ENCODE assay signal across 23 cellular contexts in genomic region chr7:54477083-54477482, GRCh38.
DNase-seq lines count a peak whose midpoint lies in the region; ATAC-seq, FAIRE-seq and TF ChIP-seq lines count a peak whose summit lies in the region.
"Had no signal": no experiment of that assay in that cellular context is flagged by ENCODE, and none has a peak within 500 bp of the region (broad histone marks: within the 10 kb centered on the region; RNA-seq: fewer than 3 reads in every experiment).

No MANE protein-coding gene starts in this region.

- peaks cover 3% of the 10 kb centered on the region for H3K9me3 Mint-ChIP-seq in Calu3 (ENCODE audit: low read depth, unreplicated experiment)
- H3K9me3 Mint-ChIP-seq in chondrocyte (ENCODE audit: low read depth) = peaks cover 3% of the 10 kb centered on the region
- peaks cover 7% of the 10 kb centered on the region for H3K9me3 Mint-ChIP-seq in activated naive CD8-positive, alpha-beta T cell treated with anti-CD3 and anti-CD28 coated beads for 36 hours

- H3K27me3 Mint-ChIP-seq in Calu3 (ENCODE audit: unreplicated experiment) (no peaks in the 10 kb centered on the region), chondrocyte (ENCODE audit: low read depth) (no peaks in the 10 kb centered on the region)
- H3K27me3 Mint-ChIP-seq in activated naive CD8-positive, alpha-beta T cell treated with anti-CD3 and anti-CD28 coated beads for 36 hours = no peaks in the 10 kb centered on the region
- H3K27me3 Mint-ChIP-seq: activated T-cell treated with anti-CD3 and anti-CD28 coated beads, Interleukin-2, amount 50 U/mL, for 24 hours; dendritic cell treated with granulocyte-macrophage colony-stimulating factor and Interleukin-4, amounts not matched to agents 40 ng/mL and 50 ng/mL, for 4 days; IgD-negative memory B cell had no signal

- no peaks in the 10 kb centered on the region for H4K20me1 ChIP-seq in OCI-LY7 (ENCODE audit: insufficient read depth, low read length)

- no TSS peak for BruUV-seq in Calu3 (replicated peaks; lab: Mats Ljungman, UMichigan)
- no TSS peak for BruUV-seq in OCI-LY7 (replicated peaks; lab: Mats Ljungman, UMichigan)

- no peak for TF ChIP-seq POLR2A in H54 (IDR thresholded peaks at IDR 0.05; ENCODE audit: low read depth, low read length)

- CTCF ChIA-PET in Calu3 (lab: Charles Lee) = interaction anchor here (1.0 kb wide), 1 partner anchor 12 kb away, joined by 4 read pairs; no protein-coding TSS in a partner anchor
- CTCF ChIA-PET in OCI-LY7 (lab: Charles Lee; ENCODE audit: unreplicated experiment) = no interaction called here

- H3K79me2 ChIP-seq in OCI-LY7 (ENCODE audit: insufficient read depth, low read depth, low read length) = no peaks in the 10 kb centered on the region

- H3K4me3 Mint-ChIP-seq in Calu3 (ENCODE audit: low read depth, unreplicated experiment) (no peak overlapping the region), chondrocyte (ENCODE audit: unreplicated experiment) (no peak overlapping the region)
- H3K4me3 Mint-ChIP-seq in activated naive CD8-positive, alpha-beta T cell treated with anti-CD3 and anti-CD28 coated beads for 36 hours = no peak overlapping the region
- H3K4me3 Mint-ChIP-seq: activated T-cell treated with anti-CD3 and anti-CD28 coated beads, Interleukin-2, amount 50 U/mL, for 24 hours; CD14-positive monocyte; dendritic cell treated with granulocyte-macrophage colony-stimulating factor and Interleukin-4, amounts not matched to agents 40 ng/mL and 50 ng/mL, for 4 days; endodermal cell; IgD-negative memory B cell had no signal

- no peaks in the 10 kb centered on the region for H3K4me1 ChIP-seq in OCI-LY7 (ENCODE audit: insufficient read depth, low read length, poor library complexity, severe bottlenecking)
- H3K4me1 ChIP-seq: esophagus muscularis mucosa had no signal

- no peaks in the 10 kb centered on the region for H3K9me3 ChIP-seq in OCI-LY7 (ENCODE audit: low read length)
- H3K9me3 ChIP-seq: esophagus muscularis mucosa had no signal

- no peak overlapping the region for H3K4me3 ChIP-seq in OCI-LY7 (ENCODE audit: low read depth, low read length, poor library complexity, severe bottlenecking)
- H3K4me3 ChIP-seq: esophagus muscularis mucosa, GM23248 had no signal

- H3K36me3 ChIP-seq in OCI-LY7 (ENCODE audit: insufficient read depth, low read length) = no peaks in the 10 kb centered on the region
- H3K36me3 ChIP-seq: esophagus muscularis mucosa had no signal

- no peak overlapping the region for H3K4me2 ChIP-seq in OCI-LY7 (ENCODE audit: low read length)

- no peak overlapping the region for H3K27ac ChIP-seq in OCI-LY7 (ENCODE audit: low read depth, low read length, poor library complexity, severe bottlenecking)
- H3K27ac ChIP-seq: esophagus muscularis mucosa, GM23248, VCaP had no signal

- no peak for ATAC-seq in GM19467 (IDR thresholded peaks at IDR 0.05; ENCODE audit: unreplicated experiment)
- ATAC-seq: right cardiac atrium had no signal

- H3K27ac Mint-ChIP-seq in Calu3 (ENCODE audit: unreplicated experiment) (no peak overlapping the region), chondrocyte (ENCODE audit: unreplicated experiment) (no peak overlapping the region)
- no peak overlapping the region for H3K27ac Mint-ChIP-seq in activated naive CD8-positive, alpha-beta T cell treated with anti-CD3 and anti-CD28 coated beads for 36 hours
- H3K27ac Mint-ChIP-seq: activated T-cell treated with anti-CD3 and anti-CD28 coated beads, Interleukin-2, amount 50 U/mL, for 24 hours; CD14-positive monocyte; dendritic cell treated with granulocyte-macrophage colony-stimulating factor and Interleukin-4, amounts not matched to agents 40 ng/mL and 50 ng/mL, for 4 days; endodermal cell; IgD-negative memory B cell had no signal

- H3K36me3 Mint-ChIP-seq in Calu3 (ENCODE audit: insufficient read depth, unreplicated experiment) = no peaks in the 10 kb centered on the region
- no peaks in the 10 kb centered on the region for H3K36me3 Mint-ChIP-seq in chondrocyte (ENCODE audit: low read depth)
- no peaks in the 10 kb centered on the region for H3K36me3 Mint-ChIP-seq in activated naive CD8-positive, alpha-beta T cell treated with anti-CD3 and anti-CD28 coated beads for 36 hours
- H3K36me3 Mint-ChIP-seq: CD14-positive monocyte, IgD-negative memory B cell had no signal

- peak; percentile 91 for FAIRE-seq in H54 (lab: Jason Lieb, UNC)
- FAIRE-seq: astrocyte had no signal

- H3K4me1 Mint-ChIP-seq in Calu3 (ENCODE audit: low read depth, unreplicated experiment) (no peaks in the 10 kb centered on the region), chondrocyte (ENCODE audit: low read depth) (no peaks in the 10 kb centered on the region)
- no peaks in the 10 kb centered on the region for H3K4me1 Mint-ChIP-seq in activated naive CD8-positive, alpha-beta T cell treated with anti-CD3 and anti-CD28 coated beads for 36 hours
- H3K4me1 Mint-ChIP-seq: CD14-positive monocyte, endodermal cell had no signal

- H2AFZ ChIP-seq in OCI-LY7 (ENCODE audit: low read length) = no peak overlapping the region
- H2AFZ ChIP-seq: GM23248 had no signal

- H3K9me2 ChIP-seq in OCI-LY7 (ENCODE audit: insufficient read depth, low read length) = no peaks in the 10 kb centered on the region

- peak; percentile 18 for TF ChIP-seq CTCF in Calu3 (IDR thresholded peaks at IDR 0.05; ENCODE audit: unreplicated experiment)
- TF ChIP-seq CTCF in OCI-LY7 (conservative IDR thresholded peaks at IDR 0.05; ENCODE audit: low read length) = peak; percentile 30; the same call in 1 of the 2 replicates
- peak; percentile 29 for TF ChIP-seq CTCF in chondrocyte (IDR thresholded peaks at IDR 0.05)

- POLR2A ChIA-PET in OCI-LY7 (lab: Charles Lee) = no interaction called here

- DNase-seq in Calu3 (no peak), H54 (ENCODE audit: insufficient read length, low spot score) (no peak), OCI-LY7 (ENCODE audit: low spot score) (peak; percentile 1), chondrocyte (ENCODE audit: low spot score) (no peak), HUDEP-2 (lab: John Stamatoyannopoulos, UW; ENCODE audit: unreplicated experiment in 76 of 76) (no peak)
- DNase-seq in activated CD4-positive, alpha-beta T cell treated with anti-CD3 and anti-CD28 coated beads for 1 hour = no peak
- no peak for DNase-seq in activated naive CD8-positive, alpha-beta T cell treated with anti-CD3 and anti-CD28 coated beads for 36 hours
- DNase-seq: activated CD4-positive, alpha-beta T cell treated with anti-CD3 and anti-CD28 coated beads for 48 hours; activated gamma-delta T cell; activated T-cell treated with anti-CD3 and anti-CD28 coated beads, Interleukin-2, amount 50 U/mL, for 24 hours; central memory CD4-positive, alpha-beta T cell; endodermal cell; GM23248; NCI-H1436; right cardiac atrium; stimulated activated CD4-positive, alpha-beta T cell treated with anti-CD3 and anti-CD28 coated beads, Interleukin-4, amount 100 ng/mL, for 1 hour had no signal

- intact Hi-C loops in Calu3 (cut with micrococcal nuclease; ENCODE audit: unreplicated experiment) = loop anchor here (5.0 kb wide), 1 partner anchor 185 kb away; no protein-coding TSS in a partner anchor
- intact Hi-C loops in OCI-LY7 (cut with micrococcal nuclease; ENCODE audit: unreplicated experiment) = no loop called here
